Comparison of ENCODE assay signal across 8 cellular contexts in genomic region chr9:70421272-70422180, GRCh38. TPM values are rescaled to one million over a fixed set of nuclear protein-coding genes. Genes with fewer than 3 reads are reported as not detected.
DNase-seq lines count a peak whose midpoint lies in the region; ATAC-seq and TF ChIP-seq lines count a peak whose summit lies in the region.

No MANE protein-coding gene starts in this region.

- no peak for ATAC-seq in Panc1
- no peak for ATAC-seq in body of pancreas
- no peak for ATAC-seq in left lung
- no peak for ATAC-seq in HG03457 (IDR thresholded peaks at IDR 0.05; ENCODE audit: unreplicated experiment)
- ATAC-seq in HG02840 (IDR thresholded peaks at IDR 0.05; ENCODE audit: low FRiP score, unreplicated experiment), result no peak
- no peak for ATAC-seq in GM18520 (IDR thresholded peaks at IDR 0.05; ENCODE audit: unreplicated experiment)

- H3K9me3 ChIP-seq in Panc1 (ENCODE audit: control insufficient read depth, insufficient read depth, low read depth, low read length), result no peaks in the 10 kb centered on the region
- no peaks in the 10 kb centered on the region for H3K9me3 ChIP-seq in body of pancreas
- no peaks in the 10 kb centered on the region for H3K9me3 ChIP-seq in left lung

- H3K4me1 ChIP-seq in Panc1 (ENCODE audit: control insufficient read depth, insufficient read depth, low read length) (no peaks in the 10 kb centered on the region), body of pancreas (peaks cover 48% of the 10 kb centered on the region), left lung (peaks cover 20 to 51% of the 10 kb centered on the region in 2 donors)

- intact Hi-C loops in Panc1 (cut with micrococcal nuclease; ENCODE audit: unreplicated experiment) (loop anchor here (5.0 kb wide), 1 partner anchor 61 kb away; no protein-coding TSS in a partner anchor), body of pancreas (cut with DNase I) (no loop called here), left lung (cut with DNase I) (loop anchor here in 1 of 2 donors (5.0 kb wide), 1 partner anchor 61 kb away; no protein-coding TSS in a partner anchor)

- BruUV-seq in Panc1 (replicated peaks; lab: Mats Ljungman, UMichigan), result no TSS peak

- H3K4me3 ChIP-seq in Panc1 (ENCODE audit: low read depth in 2 of 2, low read length in 2 of 2), result no peak overlapping the region; a peak in 1 of 4 replicates
- no peak overlapping the region for H3K4me3 ChIP-seq in body of pancreas
- H3K4me3 ChIP-seq in left lung, result peak overlapping the region; percentile 30 to 46

- WGBS in body of pancreas, 2 donors, result 37 to 47% methylated on average over 6 to 9 of the region's 9 CpGs

- DNase-seq in GM13977 (ENCODE audit: low spot score) (peak; percentile 21), Panc1 (ENCODE audit: low read depth, low spot score) (no peak), body of pancreas (peak in 3 of 4 donors; percentile 32 to 38 (median 33)), left lung (no peak)
- peak; percentile 11 for DNase-seq in stimulated activated CD8-positive, alpha-beta memory T cell treated with anti-CD3 and anti-CD28 coated beads, Interleukin-4, amount 100 ng/mL, for 24 hours (ENCODE audit: low read depth)

- no peaks in the 10 kb centered on the region for H3K27me3 ChIP-seq in Panc1 (ENCODE audit: control insufficient read depth, insufficient read depth, low read length)
- H3K27me3 ChIP-seq in body of pancreas, result no peaks in the 10 kb centered on the region
- H3K27me3 ChIP-seq in left lung, result no peaks in the 10 kb centered on the region

- POLR2A ChIA-PET in Panc1 (lab: Charles Lee), result interaction anchor here (0.6 kb wide), 1 partner anchor 43 kb away, joined by 6 read pairs; no protein-coding TSS in a partner anchor

- H3K27ac ChIP-seq in Panc1 (ENCODE audit: low read length), result peak overlapping the region; percentile 48; the same call in 1 of the 2 replicates
- H3K27ac ChIP-seq in body of pancreas, result peak overlapping the region; percentile 100
- peak overlapping the region; percentile 98 to 100 for H3K27ac ChIP-seq in left lung

- CTCF ChIA-PET in Panc1 (lab: Charles Lee), result interaction anchor here (0.7 kb wide), 1 partner anchor 654 kb away, joined by 3 read pairs; no protein-coding TSS in a partner anchor

- TF ChIP-seq POLR2A in body of pancreas (IDR thresholded peaks at IDR 0.05), result no peak

- in situ Hi-C loops in GM13977 (cut with MboI; ENCODE audit: low pct_unique_long_range_greater_than_20kb, low sequenced_read_pairs, unreplicated experiment) (no loop called here), Panc1 (cut with HindIII; ENCODE audit: low pct_unique_long_range_greater_than_20kb, low sequenced_read_pairs) (no loop called here)

- no peak for TF ChIP-seq CTCF in GM13977 (IDR thresholded peaks at IDR 0.05; ENCODE audit: extremely low read depth, insufficient read depth, missing control alignments)
- no peak for TF ChIP-seq CTCF in Panc1 (IDR thresholded peaks at IDR 0.05)
- TF ChIP-seq CTCF in body of pancreas (IDR thresholded peaks at IDR 0.05), result no peak
- no peak for TF ChIP-seq CTCF in left lung (IDR thresholded peaks at IDR 0.05)

- H3K36me3 ChIP-seq in Panc1 (ENCODE audit: control insufficient read depth, insufficient read depth, low read length), result no peaks in the 10 kb centered on the region
- no peaks in the 10 kb centered on the region for H3K36me3 ChIP-seq in body of pancreas (replicated peaks in 1 of 2; ENCODE audit: insufficient read depth in 1 of 2, low read depth in 2 of 2)
- H3K36me3 ChIP-seq in left lung, result no peaks in the 10 kb centered on the region

RNA-seq across cellular contexts. Expression of gene KLF9, which starts 7.1 kb away (rescaled TPM):
- total RNA-seq in Panc1 (2021; ENCODE audit: unreplicated experiment) (0.95 TPM), body of pancreas (10 to 100 TPM; 38.1 to 63.6 TPM), left lung (10 to 100 TPM; 25.2 to 42.0 TPM)
- polyA plus RNA-seq in Panc1 (2012; ENCODE audit: insufficient read length), result 0.55 TPM

Comparison
In these comparisons a context has a peak if more than half of its experiments do, and no peak if none do; other contexts are left out.
1. DNase-seq: peak in GM13977 (single experiment), body of pancreas (3 of 4) and stimulated activated CD8-positive, alpha-beta memory T cell treated with anti-CD3 and anti-CD28 coated beads, Interleukin-4, amount 100 ng/mL, for 24 hours (single experiment); none in Panc1 (single experiment) and left lung (0 of 2).
2. H3K27ac ChIP-seq: peak in every context shown above with its lines; median percentile 100 in body of pancreas; 99 in left lung; 48 in Panc1.
3. H3K4me3 ChIP-seq: peak in left lung (2 of 2); none in Panc1 (0 of 2) and body of pancreas (0 of 2).
4. RNA of gene KLF9, which starts 7.1 kb away (total RNA-seq): 38.1 to 63.6 TPM in body of pancreas and 25.2 to 42.0 TPM in left lung; 0.95 TPM in Panc1 (single experiment); every median in the first group is over 10 times any median in the second.